8 cellular contexts compared by ENCODE assay signal in genomic region chr7:98836811-98837631, GRCh38. TPM values are rescaled to one million over a fixed set of nuclear protein-coding genes. Genes with fewer than 3 reads are reported as not detected.
DNase-seq lines count a peak whose midpoint lies in the region; ATAC-seq and TF ChIP-seq lines count a peak whose summit lies in the region.

No MANE protein-coding gene starts in this region.

- peak; percentile 35 for DNase-seq in activated CD4-positive, CD25-positive, alpha-beta regulatory T cell treated with anti-CD3 and anti-CD28 coated beads, Interleukin-2, amount 50 U/mL, for 72 hours
- DNase-seq in activated CD4-positive, CD25-positive, alpha-beta regulatory T cell (lab: John Stamatoyannopoulos, UW) = no peak
- DNase-seq in MG63 (peak; percentile 4), SK-N-DZ (ENCODE audit: low spot score) (peak; percentile 33), foreskin fibroblast (peak in 1 of 2 donors; percentile 46), amniotic stem cell (lab: John Stamatoyannopoulos, UW) (no peak)
- peak in 2 of 3 donors; percentile 8 to 15 for DNase-seq in stimulated activated CD4-positive, alpha-beta T cell treated with anti-CD3 and anti-CD28 coated beads, TNF-alpha, amount 100 ng/mL, for 48 hours (ENCODE audit: low read depth in 3 of 3)

- no peaks in the 10 kb centered on the region for H3K9me3 ChIP-seq in MG63

- H3K27me3 ChIP-seq in MG63 = no peaks in the 10 kb centered on the region

- peak; percentile 61 for TF ChIP-seq CTCF in foreskin fibroblast (IDR thresholded peaks at IDR 0.05; ENCODE audit: low read depth, low read length)

- no peak overlapping the region for H3K4me3 ChIP-seq in MG63
- no peak overlapping the region for H3K4me3 ChIP-seq in foreskin fibroblast (ENCODE audit: low read depth in 1 of 2, low read length in 2 of 2)

- ATAC-seq in GM18861 (IDR thresholded peaks at IDR 0.05; ENCODE audit: unreplicated experiment) = no peak

- H3K36me3 ChIP-seq in MG63 = no peaks in the 10 kb centered on the region

RNA-seq across cellular contexts. Expression of gene TMEM130, which starts 32.8 kb away (rescaled TPM):
- 0.23 TPM in 1 of 2 replicates, not detected in the other for total RNA-seq in MG63 (2014; rRNA removed; shearing (Covaris generic); ENCODE audit: low replicate concordance)
- polyA plus RNA-seq in SK-N-DZ (2014; cell fraction: cytosol; rRNA removed) = 13.9 and 14.5 TPM in 2 replicates
- 9.4 and 12.4 TPM in 2 replicates for polyA plus RNA-seq in SK-N-DZ (2014; cell fraction: nucleus; rRNA removed)

RNA-seq across cellular contexts. Expression of gene TRRAP, which starts 41.3 kb away (rescaled TPM):
- total RNA-seq in MG63 (2014; rRNA removed; shearing (Covaris generic); ENCODE audit: low replicate concordance) = 3.4 and 3.9 TPM in 2 replicates
- 12.0 and 13.9 TPM in 2 replicates for polyA plus RNA-seq in SK-N-DZ (2014; cell fraction: cytosol; rRNA removed)
- 13.7 and 25.9 TPM in 2 replicates for polyA plus RNA-seq in SK-N-DZ (2014; cell fraction: nucleus; rRNA removed)

Comparison
In these comparisons a context has a peak if more than half of its experiments do, and no peak if none do; other contexts are left out.
1. DNase-seq: peak in activated CD4-positive, CD25-positive, alpha-beta regulatory T cell treated with anti-CD3 and anti-CD28 coated beads, Interleukin-2, amount 50 U/mL, for 72 hours (single experiment), MG63 (single experiment), SK-N-DZ (single experiment) and stimulated activated CD4-positive, alpha-beta T cell treated with anti-CD3 and anti-CD28 coated beads, TNF-alpha, amount 100 ng/mL, for 48 hours (2 of 3); none in activated CD4-positive, CD25-positive, alpha-beta regulatory T cell (0 of 4) and amniotic stem cell (single experiment).